In the genomic region with DNA sequence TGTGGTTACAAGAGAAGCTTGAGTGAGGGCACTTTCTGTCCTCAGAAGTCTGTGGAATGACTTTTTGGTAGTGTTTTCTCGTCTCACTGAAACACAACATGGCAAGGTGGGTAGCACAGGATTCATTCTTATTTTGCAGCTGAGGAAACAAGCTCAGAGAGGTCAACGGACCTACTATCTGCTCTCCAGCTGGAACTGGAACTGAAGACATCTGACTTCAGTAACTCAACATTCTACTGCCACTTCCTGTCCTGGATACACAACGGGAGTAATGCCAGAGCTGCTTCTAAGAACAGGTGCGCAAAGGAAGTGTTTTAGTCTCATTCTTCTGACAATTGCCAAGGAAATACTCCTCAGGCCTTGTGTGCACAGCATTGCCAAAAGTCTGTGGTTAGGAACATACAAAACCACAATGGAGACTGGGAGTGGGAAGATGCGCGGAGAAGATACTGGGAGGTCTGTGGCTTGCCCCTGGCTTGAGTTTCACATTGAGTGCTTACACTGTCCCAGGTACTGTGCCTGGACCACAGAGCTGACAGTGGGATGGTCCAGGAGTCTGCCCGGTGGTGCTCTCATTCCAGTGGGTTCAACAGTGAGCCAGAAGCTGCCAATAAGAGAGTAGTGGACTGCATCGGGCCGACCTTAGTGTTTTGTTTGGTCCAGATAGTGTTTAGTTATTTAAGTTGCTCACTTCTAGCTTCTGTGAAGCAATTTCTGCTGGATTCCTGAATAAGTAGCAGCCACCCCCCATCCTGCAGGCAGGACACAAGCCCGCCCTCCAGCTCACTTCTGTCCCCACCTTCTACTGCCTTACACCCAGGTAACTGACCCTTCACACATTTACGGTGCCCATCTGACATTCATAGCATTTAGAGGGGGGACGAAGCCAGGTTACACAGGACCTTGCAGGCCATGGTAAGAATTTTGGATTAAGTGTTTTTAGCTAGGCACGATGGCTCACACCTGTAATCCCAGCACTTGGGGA, we compare ENCODE assay signal across 20 cellular contexts. TPM values are rescaled to one million over a fixed set of nuclear protein-coding genes. Genes with fewer than 3 reads are reported as not detected.
A peak's percentile ranks its signal among the peaks of the same experiment; 100 is the strongest.
DNase-seq lines count a peak whose midpoint lies in the region; ATAC-seq, FAIRE-seq and TF ChIP-seq lines count a peak whose summit lies in the region.
"Had no signal": no experiment of that assay in that cellular context is flagged by ENCODE, and none has a peak within 500 bp of the region (broad histone marks: within the 10 kb centered on the region; RNA-seq: fewer than 3 reads in every experiment).

No MANE protein-coding gene starts in this region.

- H3K4me3 ChIP-seq in SK-N-SH (ENCODE audit: low read depth in 2 of 2, low read length in 1 of 2): no peak overlapping the region
- H3K4me3 ChIP-seq in transverse colon: no peak overlapping the region
- H3K4me3 ChIP-seq: body of pancreas, lower lobe of right lung, right lobe of liver, vagina had no signal

- no peak for ATAC-seq in CD4-positive, alpha-beta T cell (ENCODE audit: poor library complexity)
- ATAC-seq: body of pancreas, foreskin keratinocyte, lower lobe of right lung had no signal

- no peak for TF ChIP-seq CTCF in CD4-positive, alpha-beta T cell (IDR thresholded peaks at IDR 0.05)
- no peak for TF ChIP-seq CTCF in SK-N-SH (IDR thresholded peaks at IDR 0.05)
- TF ChIP-seq CTCF in transverse colon (IDR thresholded peaks at IDR 0.05): no peak

- WGBS in SK-N-SH (ENCODE audit: low lambda C conversion rate): 83% methylated on average over 13 of the region's 13 CpGs
- 64 to 80% methylated on average over 3 to 13 of the region's 13 CpGs for WGBS in transverse colon (ENCODE audit: low coverage in 1 of 2), 2 donors

- no peaks in the 10 kb centered on the region for H3K9me3 ChIP-seq in CD4-positive, alpha-beta T cell (ENCODE audit: control insufficient read depth, low read length)
- H3K9me3 ChIP-seq in SK-N-SH: no peaks in the 10 kb centered on the region
- H3K9me3 ChIP-seq in transverse colon: no peaks in the 10 kb centered on the region
- H3K9me3 ChIP-seq: body of pancreas, lower lobe of right lung, right lobe of liver, vagina had no signal

- FAIRE-seq in GM12891 (lab: Jason Lieb, UNC): peak; percentile 50

- peaks cover 44% of the 10 kb centered on the region for H3K36me3 Mint-ChIP-seq in CD4-positive, alpha-beta T cell (ENCODE audit: low read depth)

- H3K4me1 Mint-ChIP-seq in CD4-positive, alpha-beta T cell (ENCODE audit: low read depth): peaks cover 34% of the 10 kb centered on the region
- H3K4me1 Mint-ChIP-seq: neural crest cell had no signal

- peaks cover 3% of the 10 kb centered on the region; the same call in 1 of the 2 replicates for H4K20me1 ChIP-seq in SK-N-SH (ENCODE audit: insufficient read depth)

- H3K27me3 ChIP-seq in CD4-positive, alpha-beta T cell (ENCODE audit: control insufficient read depth, insufficient read depth, low read length): no peaks in the 10 kb centered on the region
- H3K27me3 ChIP-seq in SK-N-SH (ENCODE audit: insufficient read depth): no peaks in the 10 kb centered on the region
- H3K27me3 ChIP-seq in transverse colon: no peaks in the 10 kb centered on the region
- H3K27me3 ChIP-seq: body of pancreas, foreskin keratinocyte, right lobe of liver, vagina had no signal

- H3K9ac ChIP-seq in SK-N-SH: no peak overlapping the region

- H3K27ac ChIP-seq in CD4-positive, alpha-beta T cell (ENCODE audit: low read depth, low read length): no peak overlapping the region
- H3K27ac ChIP-seq in SK-N-SH (ENCODE audit: low read depth in 2 of 2, low read length in 1 of 2): no peak overlapping the region
- no peak overlapping the region for H3K27ac ChIP-seq in transverse colon
- H3K27ac ChIP-seq: body of pancreas, foreskin keratinocyte, lower lobe of right lung, right lobe of liver, vagina had no signal

- no peak for DNase-seq in CD4-positive, alpha-beta T cell
- DNase-seq in GM12891 (ENCODE audit: insufficient read length, low spot score) (no peak), SK-N-SH (no peak), fibroblast of peridontal ligament (ENCODE audit: extremely low read depth) (peak; percentile 32), EL (no peak), transverse colon (no peak)
- DNase-seq in activated effector memory CD4-positive, alpha-beta T cell treated with Interleukin-2 at 50 U/mL for 16 hours: no peak
- DNase-seq: activated T-cell treated with anti-CD3 and anti-CD28 coated beads, Interleukin-2, amount 50 U/mL, for 1 hour; body of pancreas; COR-L47; effector CD4-positive, alpha-beta T cell; foreskin keratinocyte; H7; lower lobe of right lung; NCI-H2081; right lobe of liver; SHP77 treated with DMSO at 0.1 percent for 48 hours; stimulated activated CD4-positive, alpha-beta T cell treated with anti-CD3 and anti-CD28 coated beads, Interleukin-4, amount 100 ng/mL, for 24 hours had no signal

- CTCF ChIA-PET in CD4-positive, alpha-beta T cell (lab: Charles Lee): no interaction called here
- CTCF ChIA-PET in SK-N-SH (lab: Yijun Ruan, JAX): interaction anchor here (0.9 to 3.2 kb wide), 6 partner anchors 9 to 157 kb away, joined by 3 to 12 read pairs (median 6); a partner anchor contains a TSS

- H3K9me2 ChIP-seq in SK-N-SH: no peaks in the 10 kb centered on the region

- no peak overlapping the region for H3K4me2 ChIP-seq in SK-N-SH

- no peaks in the 10 kb centered on the region for H3K9me3 Mint-ChIP-seq in CD4-positive, alpha-beta T cell
- H3K9me3 Mint-ChIP-seq: neural crest cell had no signal

- no peak for TF ChIP-seq RAD21 in SK-N-SH (IDR thresholded peaks at IDR 0.05; ENCODE audit: low read length)

- intact Hi-C loops in CD4-positive, alpha-beta T cell (cut with DNase I, micrococcal nuclease): no loop called here
- intact Hi-C loops in transverse colon (cut with DNase I; ENCODE audit: low total_unique reads): no loop called here

- in situ Hi-C loops in transverse colon (cut with MboI; ENCODE audit: low pct_ligation_motif_present in 1 of 4, low pct_unique_long_range_greater_than_20kb in 1 of 4, low sequenced_read_pairs in 3 of 4): no loop called here

- no peak overlapping the region for H3K4me3 Mint-ChIP-seq in CD4-positive, alpha-beta T cell
- H3K4me3 Mint-ChIP-seq: neural crest cell had no signal

- H3F3A ChIP-seq in SK-N-SH (replicated peaks; ENCODE audit: insufficient read depth): peaks cover 24% of the 10 kb centered on the region

- TF ChIP-seq EP300 in SK-N-SH (IDR thresholded peaks at IDR 0.05; ENCODE audit: borderline replicate concordance in 1 of 2, low read depth in 1 of 2, low read length in 1 of 2): no peak
- no peak for TF ChIP-seq EP300 in transverse colon (IDR thresholded peaks at IDR 0.05; ENCODE audit: low read depth)

- TF ChIP-seq POLR2A in GM12891 (IDR thresholded peaks at IDR 0.05; ENCODE audit: low read depth, low read length): no peak; the same call in 1 of the 2 replicates
- TF ChIP-seq POLR2A in transverse colon (IDR thresholded peaks at IDR 0.05): no peak

- POLR2A ChIA-PET in CD4-positive, alpha-beta T cell (lab: Charles Lee): interaction anchor here (1.8 kb wide), 1 partner anchor 11 kb away, joined by 8 read pairs; no protein-coding TSS in a partner anchor
- POLR2A ChIA-PET in SK-N-SH (lab: Yijun Ruan, JAX): interaction anchor here (1.1 kb wide), 1 partner anchor 10 kb away, joined by 4 read pairs; a partner anchor contains a TSS

- H3K4me1 ChIP-seq in SK-N-SH (ENCODE audit: control insufficient read depth in 1 of 2, insufficient read depth in 2 of 2, low read depth in 1 of 2, low read length in 1 of 2) (no peaks in the 10 kb centered on the region), transverse colon (peaks cover 0 to 6% (median 0%) of the 10 kb centered on the region in 4 donors)
- H3K4me1 ChIP-seq: foreskin keratinocyte, right lobe of liver, vagina had no signal

- H3K36me3 ChIP-seq in SK-N-SH (replicated peaks in 1 of 2; ENCODE audit: control insufficient read depth in 1 of 2, insufficient read depth in 2 of 2, low read length in 1 of 2) (peaks cover 36 to 42% of the 10 kb centered on the region in 2 experiments), transverse colon (peaks cover 0 to 30% (median 14%) of the 10 kb centered on the region in 4 donors)

- no peaks in the 10 kb centered on the region for H3K27me3 Mint-ChIP-seq in CD4-positive, alpha-beta T cell

- peak overlapping the region; percentile 66 for H3K27ac Mint-ChIP-seq in CD4-positive, alpha-beta T cell

- no peak overlapping the region for H2AFZ ChIP-seq in SK-N-SH (ENCODE audit: low read depth)

- peaks cover 6% of the 10 kb centered on the region; the same call in 1 of the 2 replicates for H3K79me2 ChIP-seq in SK-N-SH (ENCODE audit: insufficient read depth)

TF ChIP-seq in GM12891, 5 proteins besides CTCF, POLR2A, EP300 and RAD21 (continues in another document):
- TF ChIP-seq TAF1 (IDR thresholded peaks at IDR 0.05; ENCODE audit: low read depth, low read length) (no peak), SPI1 (IDR thresholded peaks at IDR 0.05; ENCODE audit: low read depth, low read length) (no peak), PAX5 (IDR thresholded peaks at IDR 0.05; ENCODE audit: insufficient read depth, low read length, severe bottlenecking) (no peak)

TF ChIP-seq in SK-N-SH, 30 proteins besides CTCF, POLR2A, EP300 and RAD21 (continues in another document):
- TF ChIP-seq JUND (IDR thresholded peaks at IDR 0.05): 0 out of 2 replicates have a peak, but pooled peaks have one; percentile 1
- peak; percentile 19; the same call in 1 of the 2 replicates for TF ChIP-seq NFIC (IDR thresholded peaks at IDR 0.05; ENCODE audit: borderline replicate concordance)

RNA-seq across cellular contexts. Expression of a gene that starts 10.4 kb away (rescaled TPM):
- total RNA-seq in CD4-positive, alpha-beta T cell: 10 to 100 TPM; 25.2 to 27.2 TPM
- polyA plus RNA-seq in GM12891 (2012; ENCODE audit: low read depth, missing spikeins): 15.2 TPM
- 45.5 and 63.6 TPM in 2 replicates for polyA plus RNA-seq in SK-N-SH (2012; rRNA removed)
- polyA plus RNA-seq in SK-N-SH (2012; cell fraction: cytosol; rRNA removed): 21.7 and 40.1 TPM in 2 replicates
- polyA plus RNA-seq in SK-N-SH (2012; cell fraction: nucleus; rRNA removed): 59.0 and 76.7 TPM in 2 replicates
- total RNA-seq in transverse colon: 10 to 100 TPM; 31.9 to 56.3 (median 46.2) TPM

RNA-seq across cellular contexts. Expression of a gene that starts 10.5 kb away (rescaled TPM):
- total RNA-seq in CD4-positive, alpha-beta T cell: 100 to 1,000 TPM; 102 TPM
- 40.6 TPM for polyA plus RNA-seq in GM12891 (2012; ENCODE audit: low read depth, missing spikeins)
- polyA plus RNA-seq in SK-N-SH (2012; rRNA removed): 107 and 114 TPM in 2 replicates
- polyA plus RNA-seq in SK-N-SH (2012; cell fraction: cytosol; rRNA removed): 89.6 and 97.3 TPM in 2 replicates
- polyA plus RNA-seq in SK-N-SH (2012; cell fraction: nucleus; rRNA removed): 64.0 and 86.4 TPM in 2 replicates
- 10 to 100 TPM; 75.7 to 96.1 (median 86.0) TPM for total RNA-seq in transverse colon

RNA-seq across cellular contexts. Expression of a gene that starts 45.9 kb away (rescaled TPM):
- 10 to 100 TPM; 32.8 to 35.5 TPM for total RNA-seq in CD4-positive, alpha-beta T cell
- 25.9 TPM for polyA plus RNA-seq in GM12891 (2012; ENCODE audit: low read depth, missing spikeins)
- polyA plus RNA-seq in SK-N-SH (2012; rRNA removed): 19.7 and 20.9 TPM in 2 replicates
- 27.7 and 28.8 TPM in 2 replicates for polyA plus RNA-seq in SK-N-SH (2012; cell fraction: cytosol; rRNA removed)
- polyA plus RNA-seq in SK-N-SH (2012; cell fraction: nucleus; rRNA removed): 22.7 and 29.4 TPM in 2 replicates
- total RNA-seq in transverse colon: 10 to 100 TPM; 28.7 to 48.0 (median 33.7) TPM

RNA-seq across cellular contexts. Expression of a gene that starts 56.3 kb away (rescaled TPM):
- not detected for total RNA-seq in CD4-positive, alpha-beta T cell
- not detected for polyA plus RNA-seq in GM12891 (2012; ENCODE audit: low read depth, missing spikeins)
- 0.21 and 0.32 TPM in 2 replicates for polyA plus RNA-seq in SK-N-SH (2012; rRNA removed)
- 0.03 and 0.05 TPM in 2 replicates for polyA plus RNA-seq in SK-N-SH (2012; cell fraction: cytosol; rRNA removed)
- polyA plus RNA-seq in SK-N-SH (2012; cell fraction: nucleus; rRNA removed): 1.3 and 1.8 TPM in 2 replicates
- total RNA-seq in transverse colon: 100 to 1,000 TPM in 1 of 4 donors, 10 to 100 TPM in 3; 17.3 to 106 (median 28.4) TPM
